In genomic region chr10:122966879-122967278, GRCh38 we compare ENCODE assay signal across 2 cellular contexts.
TF ChIP-seq lines count a peak whose summit lies in the region.

No MANE protein-coding gene starts in this region.

TF ChIP-seq in HEK293, 187 proteins besides CTCF, POLR2A, EP300 and RAD21:
- no peak for TF ChIP-seq ZNF571 (tag by site-specific recombination; IDR thresholded peaks at IDR 0.05)
- peak; percentile 90 for TF ChIP-seq ZNF529 (tag by site-specific recombination; IDR thresholded peaks at IDR 0.05; ENCODE audit: insufficient replicate concordance)
- no peak for TF ChIP-seq ZBTB21 (tag by site-specific recombination; IDR thresholded peaks at IDR 0.05)
- TF ChIP-seq ZNF292 (tag by site-specific recombination; IDR thresholded peaks at IDR 0.05; ENCODE audit: borderline replicate concordance, low read depth), result no peak
- TF ChIP-seq ZNF792 (tag by site-specific recombination; IDR thresholded peaks at IDR 0.05), result no peak
- TF ChIP-seq SETDB1 (IDR thresholded peaks at IDR 0.05; ENCODE audit: insufficient read length, low read length), result peak; percentile 75
- no peak for TF ChIP-seq ZNF221 (tag by site-specific recombination; IDR thresholded peaks at IDR 0.05; ENCODE audit: borderline replicate concordance)

TF ChIP-seq in K562, 482 proteins besides CTCF, POLR2A, EP300 and RAD21:
- TF ChIP-seq MGA (IDR thresholded peaks at IDR 0.05), result peak; percentile 49
- no peak for TF ChIP-seq RBM15 (IDR thresholded peaks at IDR 0.05; ENCODE audit: insufficient read depth, low read length)
